ENCODE assay signal across 30 cellular contexts in genomic region chr11:73100578-73100977, GRCh38.
"Had no signal": no experiment of that assay in that cellular context is flagged by ENCODE, and none has a peak within 500 bp of the region (broad histone marks: within the 10 kb centered on the region; RNA-seq: fewer than 3 reads in every experiment).

No MANE protein-coding gene starts in this region.

- H3K9me3 Mint-ChIP-seq: activated T-cell treated with anti-CD3 and anti-CD28 coated beads, Interleukin-2, amount 50 U/mL, for 4 hours; activated T-helper 2 cell treated with anti-CD3 and anti-CD28 coated beads, Interferon-gamma antibody, Interleukin-2, Interleukin-4, amounts not matched to agents 10 μg/mL and 5 μg/mL and 100 μg/mL, durations not matched to agents 14 hours and 24 hours and 36 hours had no signal

- H3K27me3 ChIP-seq: breast epithelium had no signal

- H3K27ac Mint-ChIP-seq: activated naive CD4-positive, alpha-beta T cell treated with anti-CD3 and anti-CD28 coated beads, Interleukin-2, amount 10 ng/mL, durations not matched to agents 7 days and 5 days; activated T-helper 2 cell treated with anti-CD3 and anti-CD28 coated beads, Interferon-gamma antibody, Interleukin-2, Interleukin-4, amounts not matched to agents 10 μg/mL and 5 μg/mL and 100 μg/mL, durations not matched to agents 14 hours and 24 hours and 36 hours had no signal

- ATAC-seq: activated CD4-positive, CD25-positive, alpha-beta regulatory T cell treated with anti-CD3 and anti-CD28 coated beads, Interleukin-2, amount 50 U/mL, for 24 hours; activated T-cell treated with anti-CD3 and anti-CD28 coated beads, Interleukin-2, amount 50 U/mL, for 4 hours; Panc1; Right ventricle myocardium inferior; T-cell had no signal

- H3K9ac ChIP-seq: KMS-11 had no signal

- H3K27me3 Mint-ChIP-seq: activated naive CD4-positive, alpha-beta T cell treated with anti-CD3 and anti-CD28 coated beads, Interleukin-2, amount 10 ng/mL, durations not matched to agents 7 days and 5 days; T-cell had no signal

- H3K4me1 ChIP-seq: breast epithelium had no signal

- H3K36me3 ChIP-seq: breast epithelium had no signal

- H3K9me3 ChIP-seq: breast epithelium had no signal

- H3K4me2 ChIP-seq: KMS-11 had no signal

- H3K4me3 Mint-ChIP-seq: activated naive CD4-positive, alpha-beta T cell treated with anti-CD3 and anti-CD28 coated beads, Interleukin-2, amount 10 ng/mL, durations not matched to agents 7 days and 5 days; activated T-cell treated with anti-CD3 and anti-CD28 coated beads, Interleukin-2, amount 50 U/mL, for 4 hours; T-cell had no signal

- H3K27ac ChIP-seq: breast epithelium, KMS-11, SK-N-MC, VCaP had no signal

- DNase-seq: activated CD4-positive, alpha-beta T cell treated with anti-CD3 and anti-CD28 coated beads for 48 hours; activated CD4-positive, alpha-beta T cell treated with anti-CD3 and anti-CD28 coated beads, Interleukin-2, amount 50 U/mL, for 4 hours; activated CD8-positive, alpha-beta memory T cell treated with anti-CD3 and anti-CD28 coated beads for 24 hours; activated gamma-delta T cell treated with Interleukin-2 at 50 U/mL for 16 hours; activated naive CD4-positive, alpha-beta T cell treated with anti-CD3 and anti-CD28 coated beads, Interleukin-2, amount 10 ng/mL, durations not matched to agents 7 days and 5 days; activated T-cell treated with anti-CD3 and anti-CD28 coated beads, Interleukin-2, amount 50 U/mL, for 4 hours; aorta; caudate nucleus; NCI-H1092 treated with DMSO at 0.1 percent for 48 hours; NCI-H1417 treated with DMSO at 0.1 percent for 48 hours; NCI-H1694; NCI-H2029; NCI-H2107; NCI-H2171 treated with DMSO at 0.1 percent for 48 hours; NCI-H510A treated with DMSO at 0.1 percent for 48 hours; NCI-H69; NK-92 treated with Interleukin-12 subunit alpha and Interleukin-12 subunit beta, amount 100 ng/mL, for 24 hours; OCI-M1; RPMI8226; T-cell; T-helper 2 cell; T1000 had no signal

- H3K4me3 ChIP-seq: breast epithelium, SK-N-MC had no signal
